In genomic region chr7:26200113-26200443, GRCh38 we compare ENCODE assay signal across 1 cellular context.
TF ChIP-seq lines count a peak whose summit lies in the region.

No MANE protein-coding gene starts in this region.

TF ChIP-seq in GM12878, 131 proteins besides CTCF, POLR2A, EP300 and RAD21 (continued from another document):
- 0 out of 2 replicates have a peak, but pooled peaks have one; percentile 9 for TF ChIP-seq RELB (IDR thresholded peaks at IDR 0.05; ENCODE audit: low read depth)
- TF ChIP-seq, protein P1, sequence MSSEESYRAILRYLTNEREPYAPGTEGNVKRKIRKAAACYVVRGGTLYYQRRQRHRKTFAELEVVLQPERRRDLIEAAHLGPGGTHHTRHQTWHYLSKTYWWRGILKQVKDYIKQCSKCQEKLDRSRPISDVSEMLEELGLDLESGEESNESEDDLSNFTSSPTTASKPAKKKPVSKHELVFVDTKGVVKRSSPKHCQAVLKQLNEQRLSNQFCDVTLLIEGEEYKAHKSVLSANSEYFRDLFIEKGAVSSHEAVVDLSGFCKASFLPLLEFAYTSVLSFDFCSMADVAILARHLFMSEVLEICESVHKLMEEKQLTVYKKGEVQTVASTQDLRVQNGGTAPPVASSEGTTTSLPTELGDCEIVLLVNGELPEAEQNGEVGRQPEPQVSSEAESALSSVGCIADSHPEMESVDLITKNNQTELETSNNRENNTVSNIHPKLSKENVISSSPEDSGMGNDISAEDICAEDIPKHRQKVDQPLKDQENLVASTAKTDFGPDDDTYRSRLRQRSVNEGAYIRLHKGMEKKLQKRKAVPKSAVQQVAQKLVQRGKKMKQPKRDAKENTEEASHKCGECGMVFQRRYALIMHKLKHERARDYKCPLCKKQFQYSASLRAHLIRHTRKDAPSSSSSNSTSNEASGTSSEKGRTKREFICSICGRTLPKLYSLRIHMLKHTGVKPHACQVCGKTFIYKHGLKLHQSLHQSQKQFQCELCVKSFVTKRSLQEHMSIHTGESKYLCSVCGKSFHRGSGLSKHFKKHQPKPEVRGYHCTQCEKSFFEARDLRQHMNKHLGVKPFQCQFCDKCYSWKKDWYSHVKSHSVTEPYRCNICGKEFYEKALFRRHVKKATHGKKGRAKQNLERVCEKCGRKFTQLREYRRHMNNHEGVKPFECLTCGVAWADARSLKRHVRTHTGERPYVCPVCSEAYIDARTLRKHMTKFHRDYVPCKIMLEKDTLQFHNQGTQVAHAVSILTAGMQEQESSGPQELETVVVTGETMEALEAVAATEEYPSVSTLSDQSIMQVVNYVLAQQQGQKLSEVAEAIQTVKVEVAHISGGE (CRISPR knock-in tag; IDR thresholded peaks at IDR 0.05), result no peak
- no peak for TF ChIP-seq ATF7 (IDR thresholded peaks at IDR 0.05; ENCODE audit: low read depth)
- 0 out of 2 replicates have a peak, but pooled peaks have one; percentile 2 for TF ChIP-seq GABPA (IDR thresholded peaks at IDR 0.05; ENCODE audit: low read depth)
- no peak for TF ChIP-seq CBFB (IDR thresholded peaks at IDR 0.05; ENCODE audit: low read depth)
- TF ChIP-seq CBX5 (IDR thresholded peaks at IDR 0.05; ENCODE audit: low read depth), result no peak; the same call in 1 of the 2 replicates
- TF ChIP-seq NFYA (IDR thresholded peaks at IDR 0.05; ENCODE audit: borderline replicate concordance, low read depth, low read length), result no peak
- TF ChIP-seq CREM (IDR thresholded peaks at IDR 0.05; ENCODE audit: low read depth), result 0 out of 2 replicates have a peak, but pooled peaks have one; percentile 12
- TF ChIP-seq BRCA1 (IDR thresholded peaks at IDR 0.05; ENCODE audit: low read depth, low read length), result no peak
- TF ChIP-seq SMC3 (IDR thresholded peaks at IDR 0.05; ENCODE audit: borderline replicate concordance, low read length), result no peak; the same call in 1 of the 2 replicates
- no peak for TF ChIP-seq JUND (IDR thresholded peaks at IDR 0.05; ENCODE audit: low read depth, low read length)
